ENCODE assay signal across 3 cellular contexts in the genomic region with DNA sequence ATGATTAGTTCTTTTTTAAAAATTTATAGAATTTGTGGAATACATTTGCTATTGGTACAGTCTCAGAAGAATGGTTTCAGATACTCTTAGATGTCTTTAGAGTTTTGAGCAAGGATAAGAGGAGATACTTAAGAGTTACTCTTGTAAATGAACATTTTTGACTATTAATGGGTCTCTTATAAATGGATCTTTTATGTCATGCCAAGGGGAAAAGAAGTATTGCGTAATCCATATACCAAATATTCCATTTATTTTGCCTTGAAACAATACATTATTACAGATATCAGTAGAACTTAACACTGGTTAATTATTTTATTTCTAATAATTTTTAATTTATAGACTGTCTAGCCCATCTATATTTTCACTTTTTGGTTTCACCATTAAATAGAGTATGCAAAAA.
TF ChIP-seq lines count a peak whose summit lies in the region.

No MANE protein-coding gene starts in this region.

TF ChIP-seq in HepG2, 621 proteins besides CTCF, POLR2A, EP300 and RAD21:
- TF ChIP-seq HHEX (CRISPR knock-in tag; IDR thresholded peaks at IDR 0.05) (no peak), CEBPB (IDR thresholded peaks at IDR 0.05; ENCODE audit: borderline replicate concordance, low read depth, low read length) (peak; percentile 89)

TF ChIP-seq in Ishikawa, 13 proteins besides CTCF, POLR2A, EP300 and RAD21:
- TF ChIP-seq, protein P1, sequence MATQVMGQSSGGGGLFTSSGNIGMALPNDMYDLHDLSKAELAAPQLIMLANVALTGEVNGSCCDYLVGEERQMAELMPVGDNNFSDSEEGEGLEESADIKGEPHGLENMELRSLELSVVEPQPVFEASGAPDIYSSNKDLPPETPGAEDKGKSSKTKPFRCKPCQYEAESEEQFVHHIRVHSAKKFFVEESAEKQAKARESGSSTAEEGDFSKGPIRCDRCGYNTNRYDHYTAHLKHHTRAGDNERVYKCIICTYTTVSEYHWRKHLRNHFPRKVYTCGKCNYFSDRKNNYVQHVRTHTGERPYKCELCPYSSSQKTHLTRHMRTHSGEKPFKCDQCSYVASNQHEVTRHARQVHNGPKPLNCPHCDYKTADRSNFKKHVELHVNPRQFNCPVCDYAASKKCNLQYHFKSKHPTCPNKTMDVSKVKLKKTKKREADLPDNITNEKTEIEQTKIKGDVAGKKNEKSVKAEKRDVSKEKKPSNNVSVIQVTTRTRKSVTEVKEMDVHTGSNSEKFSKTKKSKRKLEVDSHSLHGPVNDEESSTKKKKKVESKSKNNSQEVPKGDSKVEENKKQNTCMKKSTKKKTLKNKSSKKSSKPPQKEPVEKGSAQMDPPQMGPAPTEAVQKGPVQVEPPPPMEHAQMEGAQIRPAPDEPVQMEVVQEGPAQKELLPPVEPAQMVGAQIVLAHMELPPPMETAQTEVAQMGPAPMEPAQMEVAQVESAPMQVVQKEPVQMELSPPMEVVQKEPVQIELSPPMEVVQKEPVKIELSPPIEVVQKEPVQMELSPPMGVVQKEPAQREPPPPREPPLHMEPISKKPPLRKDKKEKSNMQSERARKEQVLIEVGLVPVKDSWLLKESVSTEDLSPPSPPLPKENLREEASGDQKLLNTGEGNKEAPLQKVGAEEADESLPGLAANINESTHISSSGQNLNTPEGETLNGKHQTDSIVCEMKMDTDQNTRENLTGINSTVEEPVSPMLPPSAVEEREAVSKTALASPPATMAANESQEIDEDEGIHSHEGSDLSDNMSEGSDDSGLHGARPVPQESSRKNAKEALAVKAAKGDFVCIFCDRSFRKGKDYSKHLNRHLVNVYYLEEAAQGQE (IDR thresholded peaks at IDR 0.05; ENCODE audit: low read depth) = no peak
- TF ChIP-seq, protein P2, sequence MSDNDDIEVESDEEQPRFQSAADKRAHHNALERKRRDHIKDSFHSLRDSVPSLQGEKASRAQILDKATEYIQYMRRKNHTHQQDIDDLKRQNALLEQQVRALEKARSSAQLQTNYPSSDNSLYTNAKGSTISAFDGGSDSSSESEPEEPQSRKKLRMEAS (IDR thresholded peaks at IDR 0.05) = no peak
- peak; percentile 71 for TF ChIP-seq CEBPB (IDR thresholded peaks at IDR 0.05)
- TF ChIP-seq FOXM1 (IDR thresholded peaks at IDR 0.05; ENCODE audit: borderline replicate concordance, low read depth) = no peak
- no peak for TF ChIP-seq CREB1 (IDR thresholded peaks at IDR 0.05; ENCODE audit: low read depth)
- TF ChIP-seq, protein P3, sequence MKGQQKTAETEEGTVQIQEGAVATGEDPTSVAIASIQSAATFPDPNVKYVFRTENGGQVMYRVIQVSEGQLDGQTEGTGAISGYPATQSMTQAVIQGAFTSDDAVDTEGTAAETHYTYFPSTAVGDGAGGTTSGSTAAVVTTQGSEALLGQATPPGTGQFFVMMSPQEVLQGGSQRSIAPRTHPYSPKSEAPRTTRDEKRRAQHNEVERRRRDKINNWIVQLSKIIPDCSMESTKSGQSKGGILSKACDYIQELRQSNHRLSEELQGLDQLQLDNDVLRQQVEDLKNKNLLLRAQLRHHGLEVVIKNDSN (IDR thresholded peaks at IDR 0.05) = no peak
- TF ChIP-seq NFIC (IDR thresholded peaks at IDR 0.05) = no peak
- TF ChIP-seq ZBTB7A (IDR thresholded peaks at IDR 0.05; ENCODE audit: low read depth) = no peak

TF ChIP-seq in H1, 55 proteins besides CTCF, POLR2A, EP300 and RAD21:
- TF ChIP-seq CEBPB (IDR thresholded peaks at IDR 0.05; ENCODE audit: low read depth, low read length) (peak; percentile 93), CBX8 (IDR thresholded peaks at IDR 0.05; ENCODE audit: borderline replicate concordance, low read depth, low read length) (no peak)
